Comparison of ENCODE assay signal across 10 cellular contexts in genomic region chr14:51534623-51535022, GRCh38.
DNase-seq lines count a peak whose midpoint lies in the region; ATAC-seq and TF ChIP-seq lines count a peak whose summit lies in the region.
"Had no signal": no experiment of that assay in that cellular context is flagged by ENCODE, and none has a peak within 500 bp of the region (broad histone marks: within the 10 kb centered on the region; RNA-seq: fewer than 3 reads in every experiment).

No MANE protein-coding gene starts in this region.

- no peaks in the 10 kb centered on the region for H3K27me3 Mint-ChIP-seq in MCF 10A (ENCODE audit: insufficient read depth, unreplicated experiment)
- H3K27me3 Mint-ChIP-seq in effector memory CD8-positive, alpha-beta T cell, result peaks cover 7 to 10% of the 10 kb centered on the region in 2 donors
- H3K27me3 Mint-ChIP-seq: activated naive CD8-positive, alpha-beta T cell treated with anti-CD3 and anti-CD28 coated beads, Interleukin-2, amount 10 ng/mL, durations not matched to agents 7 days and 5 days had no signal

- intact Hi-C loops in MCF 10A (cut with micrococcal nuclease), result loop anchor here (5.0 kb wide), 1 partner anchor 137 kb away; no protein-coding TSS in a partner anchor

- no peak for TF ChIP-seq CTCF in MCF 10A (IDR thresholded peaks at IDR 0.05; ENCODE audit: unreplicated experiment)

- no peaks in the 10 kb centered on the region for H3K9me3 Mint-ChIP-seq in MCF 10A (ENCODE audit: unreplicated experiment)
- H3K9me3 Mint-ChIP-seq in effector memory CD8-positive, alpha-beta T cell, result no peaks in the 10 kb centered on the region

- CTCF ChIA-PET in MCF 10A (lab: Yijun Ruan, JAX), result interaction anchor here (0.7 to 0.9 kb wide), 2 partner anchors 23 to 252 kb away, joined by 3 read pairs; no protein-coding TSS in a partner anchor

- H3K27ac Mint-ChIP-seq in MCF 10A (ENCODE audit: low read depth, unreplicated experiment), result peak overlapping the region; percentile 91
- H3K27ac Mint-ChIP-seq in effector memory CD8-positive, alpha-beta T cell, result no peak overlapping the region
- H3K27ac Mint-ChIP-seq: activated naive CD8-positive, alpha-beta T cell treated with anti-CD3 and anti-CD28 coated beads, Interleukin-2, amount 10 ng/mL, durations not matched to agents 7 days and 5 days had no signal

- peaks cover 10% of the 10 kb centered on the region for H3K36me3 Mint-ChIP-seq in MCF 10A (ENCODE audit: insufficient read depth, unreplicated experiment)
- H3K36me3 Mint-ChIP-seq in effector memory CD8-positive, alpha-beta T cell (ENCODE audit: insufficient read depth), result no peaks in the 10 kb centered on the region
- H3K36me3 Mint-ChIP-seq: activated naive CD8-positive, alpha-beta T cell treated with anti-CD3 and anti-CD28 coated beads, Interleukin-2, amount 10 ng/mL, durations not matched to agents 7 days and 5 days had no signal

- ATAC-seq in effector memory CD8-positive, alpha-beta T cell (replicated peaks), result no peak
- ATAC-seq in GM21786 (IDR thresholded peaks at IDR 0.05; ENCODE audit: unreplicated experiment), result no peak

- H3K4me3 Mint-ChIP-seq in MCF 10A (ENCODE audit: unreplicated experiment), result peak overlapping the region; percentile 20
- no peak overlapping the region for H3K4me3 Mint-ChIP-seq in effector memory CD8-positive, alpha-beta T cell
- H3K4me3 Mint-ChIP-seq: activated naive CD8-positive, alpha-beta T cell treated with anti-CD3 and anti-CD28 coated beads, Interleukin-2, amount 10 ng/mL, durations not matched to agents 7 days and 5 days had no signal

- POLR2A ChIA-PET in MCF 10A (lab: Yijun Ruan, JAX), result interaction anchor here (0.6 to 6.0 kb wide), 17 partner anchors 9 to 294 kb away, joined by 3 to 124 read pairs (median 4); partner anchors contain the start of genes FRMD6 and TMX1

- peaks cover 45% of the 10 kb centered on the region for H3K4me1 Mint-ChIP-seq in MCF 10A (ENCODE audit: insufficient read depth, unreplicated experiment)
- H3K4me1 Mint-ChIP-seq in effector memory CD8-positive, alpha-beta T cell (ENCODE audit: low read depth in 2 of 2), result peaks cover 0 to 2% of the 10 kb centered on the region in 2 donors

- peak; percentile 80 for DNase-seq in DMS153 treated with DMSO at 0.1 percent for 48 hours (lab: John Stamatoyannopoulos, UW; ENCODE audit: unreplicated experiment)
- DNase-seq in NCI-H146 (lab: John Stamatoyannopoulos, UW), result peak; percentile 26
- peak; percentile 51 for DNase-seq in MCF 10A (ENCODE audit: unreplicated experiment)
- peak; percentile 31 for DNase-seq in myocyte (ENCODE audit: low read depth)
- DNase-seq in effector memory CD8-positive, alpha-beta T cell, result no peak
- no peak for DNase-seq in activated CD8-positive, alpha-beta memory T cell treated with anti-CD3 and anti-CD28 coated beads, Interleukin-2, amount 50 U/mL, for 48 hours
- no peak for DNase-seq in anterior cingulate cortex (lab: John Stamatoyannopoulos, UW)
- DNase-seq: activated CD4-positive, alpha-beta T cell treated with anti-CD3 and anti-CD28 coated beads, Interleukin-2, amount 50 U/mL, for 1 hour; activated naive CD8-positive, alpha-beta T cell treated with anti-CD3 and anti-CD28 coated beads, Interleukin-2, amount 10 ng/mL, durations not matched to agents 7 days and 5 days had no signal

- no TSS peak for BruUV-seq in MCF 10A (replicated peaks; lab: Mats Ljungman, UMichigan)

Comparison
In these comparisons a context has a peak if more than half of its experiments do, and no peak if none do; other contexts are left out.
1. DNase-seq: peak in DMS153 treated with DMSO at 0.1 percent for 48 hours (single experiment), NCI-H146 (single experiment), MCF 10A (single experiment) and myocyte (single experiment); none in effector memory CD8-positive, alpha-beta T cell (0 of 3), activated CD8-positive, alpha-beta memory T cell treated with anti-CD3 and anti-CD28 coated beads, Interleukin-2, amount 50 U/mL, for 48 hours (single experiment) and anterior cingulate cortex (0 of 58).